Comparison of ENCODE assay signal across 8 cellular contexts in genomic region chr1:198880818-198881597, GRCh38.
A peak's percentile ranks its signal among the peaks of the same experiment; 100 is the strongest.
DNase-seq lines count a peak whose midpoint lies in the region.

No MANE protein-coding gene starts in this region.

- DNase-seq in DMS 273 (lab: John Stamatoyannopoulos, UW; ENCODE audit: unreplicated experiment) (peak; percentile 12), DMS 273 treated with DMSO at 0.1 percent for 48 hours (lab: John Stamatoyannopoulos, UW) (no peak), NOMO-1 treated with dmso at 0.1 percent for 144 hours (lab: John Stamatoyannopoulos, UW; ENCODE audit: unreplicated experiment) (peak; percentile 62), dermis blood vessel endothelial cell (peak; percentile 78), pulmonary artery endothelial cell (ENCODE audit: low read depth, low spot score) (peak; percentile 69), NCI-H2171 (lab: John Stamatoyannopoulos, UW) (no peak), iPS-NIHi11 (ENCODE audit: low spot score) (no peak), NCI-H524 treated with DMSO at 0.1 percent for 48 hours (lab: John Stamatoyannopoulos, UW) (no peak)

Comparison
In these comparisons a context has a peak if more than half of its experiments do, and no peak if none do; other contexts are left out.
1. DNase-seq: peak in DMS 273 (single experiment), NOMO-1 treated with dmso at 0.1 percent for 144 hours (single experiment), dermis blood vessel endothelial cell (single experiment) and pulmonary artery endothelial cell (single experiment); none in DMS 273 treated with DMSO at 0.1 percent for 48 hours (single experiment), NCI-H2171 (single experiment), iPS-NIHi11 (single experiment) and NCI-H524 treated with DMSO at 0.1 percent for 48 hours (single experiment).